ENCODE assay signal across 7 cellular contexts in the genomic region with DNA sequence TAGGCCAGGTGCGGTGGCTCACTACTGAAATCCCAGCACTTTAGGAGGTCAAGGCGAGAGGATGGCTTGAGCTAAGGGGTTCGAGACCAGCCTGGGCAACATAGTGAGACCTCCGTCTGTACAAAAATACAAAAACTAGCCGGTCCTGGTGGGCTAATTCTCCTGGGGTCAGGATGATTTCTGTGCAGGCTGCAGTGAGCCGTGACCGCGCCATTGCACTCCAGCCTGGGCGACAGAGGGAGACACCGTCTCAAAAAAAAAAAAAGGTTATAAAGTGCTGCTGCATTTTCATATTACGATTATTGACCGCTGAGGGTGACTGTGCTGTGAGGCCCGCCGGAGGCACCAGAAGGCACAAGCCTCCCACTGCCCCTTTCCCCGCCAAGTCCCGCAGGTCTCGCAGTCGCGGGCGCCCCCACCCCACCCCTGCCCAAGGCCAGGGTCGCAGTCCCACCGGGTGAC. TPM values are rescaled to one million over a fixed set of nuclear protein-coding genes. Genes with fewer than 3 reads are reported as not detected.
A peak's percentile ranks its signal among the peaks of the same experiment; 100 is the strongest.
DNase-seq lines count a peak whose midpoint lies in the region; ATAC-seq and TF ChIP-seq lines count a peak whose summit lies in the region.

No MANE protein-coding gene starts in this region.

- peak overlapping the region; percentile 83 for H3K9ac ChIP-seq in HCT116 (ENCODE audit: low read length)

- H3K36me3 ChIP-seq in HCT116 (ENCODE audit: control insufficient read depth in 1 of 2, insufficient read depth in 2 of 2, low read length in 2 of 2) (no peaks in the 10 kb centered on the region), WERI-Rb-1 (no peaks in the 10 kb centered on the region), stomach (peaks cover 0 to 7% (median 0%) of the 10 kb centered on the region in 4 donors), adrenal gland (replicated peaks in 1 of 2) (no peaks in the 10 kb centered on the region)

- peak overlapping the region; percentile 48 to 94 for H3K4me3 ChIP-seq in HCT116 (replicated peaks in 1 of 2; ENCODE audit: low read depth in 1 of 2, low read length in 2 of 2)
- peak overlapping the region; percentile 50 for H3K4me3 ChIP-seq in WERI-Rb-1 (ENCODE audit: low read depth, low read length)
- H3K4me3 ChIP-seq in iPS-11a (ENCODE audit: low read depth, low read length): peak overlapping the region; percentile 67
- peak overlapping the region; percentile 64 to 92 (median 80) for H3K4me3 ChIP-seq in stomach
- peak overlapping the region in 2 of 4 donors; percentile 78 to 79 for H3K4me3 ChIP-seq in adrenal gland

- no peak for TF ChIP-seq EP300 in stomach (IDR thresholded peaks at IDR 0.05)

- H3K4me1 ChIP-seq in HCT116 (ENCODE audit: control insufficient read depth in 1 of 2, insufficient read depth in 2 of 2, low read length in 2 of 2) (peaks cover 35 to 53% of the 10 kb centered on the region in 2 experiments), stomach (peaks cover 65 to 82% (median 75%) of the 10 kb centered on the region in 4 donors), adrenal gland (replicated peaks in 1 of 2) (peaks cover 18 to 39% of the 10 kb centered on the region in 2 donors)

- POLR2A ChIA-PET in HCT116 (lab: Charles Lee): interaction anchor here (1.3 kb wide), 1 partner anchor 20 kb away, joined by 3 read pairs; no protein-coding TSS in a partner anchor

- H3K4me2 ChIP-seq in HCT116 (ENCODE audit: low read length): peak overlapping the region; percentile 91

- peak overlapping the region; percentile 30; the same call in 1 of the 2 replicates for H3K27ac ChIP-seq in HCT116 (ENCODE audit: low read depth, low read length)
- H3K27ac ChIP-seq in WERI-Rb-1: peak overlapping the region; percentile 55
- peak overlapping the region in 4 of 5 donors; percentile 79 to 91 (median 88) for H3K27ac ChIP-seq in stomach
- H3K27ac ChIP-seq in adrenal gland: peak overlapping the region in 2 of 5 donors; percentile 81 to 91

- H3K27me3 ChIP-seq in HCT116 (ENCODE audit: insufficient read depth, low read length) (no peaks in the 10 kb centered on the region), WERI-Rb-1 (ENCODE audit: insufficient read depth, low read depth, severe bottlenecking) (no peaks in the 10 kb centered on the region), stomach (no peaks in the 10 kb centered on the region), adrenal gland (no peaks in the 10 kb centered on the region)

- CTCF ChIA-PET in HCT116 (lab: Charles Lee): interaction anchor here (0.8 to 2.5 kb wide), 4 partner anchors 52 to 177 kb away, joined by 3 to 10 read pairs (median 6); no protein-coding TSS in a partner anchor

- peak overlapping the region; percentile 52 for H2AFZ ChIP-seq in HCT116 (ENCODE audit: low read depth, low read length, poor library complexity, severe bottlenecking)

- H3K9me2 ChIP-seq in HCT116 (ENCODE audit: insufficient read depth): no peaks in the 10 kb centered on the region

- TF ChIP-seq CTCF in HCT116 (IDR thresholded peaks at IDR 0.05 in 2 of 3, conservative IDR thresholded peaks at IDR 0.05 in 1 of 3; ENCODE audit: borderline replicate concordance in 1 of 3, insufficient read depth in 1 of 3, low read depth in 2 of 3, low read length in 2 of 3) (no peak), WERI-Rb-1 (IDR thresholded peaks at IDR 0.05; ENCODE audit: low read depth, low read length) (0 out of 2 replicates have a peak, but pooled peaks have one; percentile 1), stomach (IDR thresholded peaks at IDR 0.05) (no peak), adrenal gland (IDR thresholded peaks at IDR 0.05) (peak in 1 of 6 experiments; percentile 11)

- no peak for TF ChIP-seq RAD21 in HCT116 (IDR thresholded peaks at IDR 0.05; ENCODE audit: low read depth)

- H3K9me3 ChIP-seq in HCT116 (ENCODE audit: control insufficient read depth in 1 of 2, insufficient read depth in 1 of 2, low read depth in 1 of 2, low read length in 2 of 2) (no peaks in the 10 kb centered on the region), WERI-Rb-1 (ENCODE audit: severe bottlenecking) (no peaks in the 10 kb centered on the region), stomach (no peaks in the 10 kb centered on the region), adrenal gland (replicated peaks in 1 of 3) (no peaks in the 10 kb centered on the region)

- H3K79me2 ChIP-seq in HCT116 (ENCODE audit: insufficient read depth, low read length): peaks cover 3% of the 10 kb centered on the region; the same call in 1 of the 2 replicates

- 28 to 39% (median 36%) methylated on average over 18 to 22 of the region's 22 CpGs for WGBS in stomach, 5 donors
- WGBS in adrenal gland, 4 donors: 11 to 65% (median 32%) methylated on average over 11 to 22 of the region's 22 CpGs

- intact Hi-C loops in HCT116 (cut with micrococcal nuclease): loop anchor here (5.0 kb wide), 1 partner anchor 52 kb away; no protein-coding TSS in a partner anchor
- intact Hi-C loops in stomach (cut with DNase I; ENCODE audit: low total_unique reads): no loop called here
- intact Hi-C loops in adrenal gland (cut with DNase I): no loop called here

- no peaks in the 10 kb centered on the region for H4K20me1 ChIP-seq in HCT116 (ENCODE audit: insufficient read depth)

- BruUV-seq in HCT116 (replicated peaks; lab: Mats Ljungman, UMichigan): TSS peak; percentile 64

- RAD21 ChIA-PET in HCT116 (lab: Charles Lee; ENCODE audit: low non-redundant PET in 1 of 2, low total read pairs in 2 of 2, uncharacterized antibody in 2 of 2, unreplicated experiment in 2 of 2): no interaction called here

- ATAC-seq in HCT116: peak; percentile 49
- ATAC-seq in HG02642 (IDR thresholded peaks at IDR 0.05; ENCODE audit: poor library complexity, unreplicated experiment): no peak

- TF ChIP-seq POLR2A in HCT116 (IDR thresholded peaks at IDR 0.05; ENCODE audit: borderline replicate concordance, extremely low read depth, insufficient read depth, insufficient read length) (no peak), stomach (IDR thresholded peaks at IDR 0.05) (no peak), adrenal gland (IDR thresholded peaks at IDR 0.05) (no peak)

- no peak for DNase-seq in HCT116 (ENCODE audit: low read depth, low spot score)
- DNase-seq in WERI-Rb-1: no peak
- no peak for DNase-seq in stomach
- DNase-seq in adrenal gland: no peak
- DNase-seq in HUDEP-2 (lab: John Stamatoyannopoulos, UW; ENCODE audit: unreplicated experiment in 76 of 76): no peak

TF ChIP-seq in HCT116, 20 proteins besides CTCF, POLR2A, EP300 and RAD21:
- TF ChIP-seq ELF1 (IDR thresholded peaks at IDR 0.05; ENCODE audit: borderline replicate concordance, low read depth) (no peak), POLR2AphosphoS5 (IDR thresholded peaks at IDR 0.05; ENCODE audit: low read depth, low read length) (no peak; the same call in 1 of the 2 replicates), CBX3 (IDR thresholded peaks at IDR 0.05; ENCODE audit: low read depth) (no peak), SP1 (IDR thresholded peaks at IDR 0.05; ENCODE audit: low read depth) (no peak), EGR1 (IDR thresholded peaks at IDR 0.05; ENCODE audit: low read depth) (no peak), EZH2phosphoT487 (IDR thresholded peaks at IDR 0.05; ENCODE audit: borderline replicate concordance) (no peak), YY1 (IDR thresholded peaks at IDR 0.05; ENCODE audit: extremely low read depth, insufficient replicate concordance, low read depth, low read length) (no peak), JUND (IDR thresholded peaks at IDR 0.05) (no peak), ZNF274 (IDR thresholded peaks at IDR 0.05; ENCODE audit: low read depth, low read length) (no peak), ZFX (IDR thresholded peaks at IDR 0.05) (no peak), EZH2 (IDR thresholded peaks at IDR 0.05) (no peak), SIN3A (IDR thresholded peaks at IDR 0.05; ENCODE audit: low read depth) (no peak), CEBPB (IDR thresholded peaks at IDR 0.05; ENCODE audit: low read depth) (no peak)
- TF ChIP-seq, protein P1, sequence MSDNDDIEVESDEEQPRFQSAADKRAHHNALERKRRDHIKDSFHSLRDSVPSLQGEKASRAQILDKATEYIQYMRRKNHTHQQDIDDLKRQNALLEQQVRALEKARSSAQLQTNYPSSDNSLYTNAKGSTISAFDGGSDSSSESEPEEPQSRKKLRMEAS (IDR thresholded peaks at IDR 0.05): no peak
- TF ChIP-seq, protein P2, sequence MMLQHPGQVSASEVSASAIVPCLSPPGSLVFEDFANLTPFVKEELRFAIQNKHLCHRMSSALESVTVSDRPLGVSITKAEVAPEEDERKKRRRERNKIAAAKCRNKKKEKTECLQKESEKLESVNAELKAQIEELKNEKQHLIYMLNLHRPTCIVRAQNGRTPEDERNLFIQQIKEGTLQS (IDR thresholded peaks at IDR 0.05): no peak

RNA-seq across cellular contexts. Expression of a gene that starts 0.5 kb away (rescaled TPM):
- total RNA-seq in HCT116 (2021; ENCODE audit: unreplicated experiment) (5.5 TPM), stomach (10 to 100 TPM in 1 of 5 donors, 1 to 10 TPM in 4; 1.8 to 13.6 (median 6.1) TPM), adrenal gland (10 to 100 TPM in 3 of 8 donors, 1 to 10 TPM in 5; 1.7 to 23.1 (median 6.9) TPM)
- polyA plus RNA-seq in HCT116 (2012): 5.6 and 9.0 TPM in 2 replicates
- polyA plus RNA-seq in stomach (1 to 10 TPM; 5.2 to 8.4 (median 6.7) TPM), adrenal gland (1 to 10 TPM in 2 of 3 donors, under 1 TPM in 1; 0.62 to 9.5 (median 7.9) TPM)

RNA-seq across cellular contexts. Expression of a gene that starts 50.3 kb away (rescaled TPM):
- total RNA-seq in HCT116 (2021; ENCODE audit: unreplicated experiment) (10.0 TPM), stomach (10 to 100 TPM in 4 of 5 donors, 1 to 10 TPM in 1; 4.6 to 67.2 (median 33.0) TPM), adrenal gland (10 to 100 TPM; 39.2 to 68.5 (median 48.4) TPM)
- 9.3 and 10.2 TPM in 2 replicates for polyA plus RNA-seq in HCT116 (2012)
- polyA plus RNA-seq in stomach (10 to 100 TPM in 2 of 3 donors, 1 to 10 TPM in 1; 9.9 to 15.3 (median 13.7) TPM), adrenal gland (10 to 100 TPM; 20.0 to 25.3 (median 25.0) TPM)

RNA-seq across cellular contexts. Expression of a gene that starts 58.7 kb away (rescaled TPM):
- total RNA-seq in HCT116 (2021; ENCODE audit: unreplicated experiment): 61.2 TPM
- polyA plus RNA-seq in HCT116 (2012): 39.9 and 59.0 TPM in 2 replicates
- 100 to 1,000 TPM in 1 of 5 donors, 10 to 100 TPM in 2, 1 to 10 TPM in 2; 2.0 to 162 (median 40.7) TPM for total RNA-seq in stomach
- 100 to 1,000 TPM in 1 of 3 donors, 10 to 100 TPM in 2; 51.3 to 120 (median 83.4) TPM for polyA plus RNA-seq in stomach
- total RNA-seq in adrenal gland: 100 to 1,000 TPM in 1 of 8 donors, 10 to 100 TPM in 7; 65.4 to 103 (median 71.3) TPM
- polyA plus RNA-seq in adrenal gland: 100 to 1,000 TPM in 1 of 3 donors, 10 to 100 TPM in 2; 79.9 to 134 (median 85.5) TPM
